ENCODE assay signal across 8 cellular contexts in genomic region chr1:51648180-51649109, GRCh38. TPM values are rescaled to one million over a fixed set of nuclear protein-coding genes. Genes with fewer than 3 reads are reported as not detected.
DNase-seq lines count a peak whose midpoint lies in the region; ATAC-seq and TF ChIP-seq lines count a peak whose summit lies in the region.

No MANE protein-coding gene starts in this region.

- H3K4me3 Mint-ChIP-seq in Calu3 (ENCODE audit: low read depth, unreplicated experiment) = no peak overlapping the region

- intact Hi-C loops in Calu3 (cut with micrococcal nuclease; ENCODE audit: unreplicated experiment) = no loop called here

- H3K27me3 Mint-ChIP-seq in Calu3 (ENCODE audit: unreplicated experiment) = no peaks in the 10 kb centered on the region

- H3K4me1 Mint-ChIP-seq in Calu3 (ENCODE audit: low read depth, unreplicated experiment) = peaks cover 75% of the 10 kb centered on the region

- DNase-seq in Calu3 (peak; percentile 43), NCI-H226 (peak; percentile 95), epithelial cell of esophagus (ENCODE audit: low read depth) (peak; percentile 18), omental fat pad (ENCODE audit: low spot score) (no peak), DMS 273 (lab: John Stamatoyannopoulos, UW; ENCODE audit: unreplicated experiment) (no peak), hippocampal formation (lab: John Stamatoyannopoulos, UW) (no peak)

- peak overlapping the region; percentile 86 for H3K27ac Mint-ChIP-seq in Calu3 (ENCODE audit: unreplicated experiment)

- BruUV-seq in Calu3 (replicated peaks; lab: Mats Ljungman, UMichigan) = no TSS peak

- TF ChIP-seq CTCF in Calu3 (IDR thresholded peaks at IDR 0.05; ENCODE audit: unreplicated experiment) = no peak
- no peak for TF ChIP-seq CTCF in epithelial cell of esophagus (IDR thresholded peaks at IDR 0.05; ENCODE audit: insufficient read depth, low read depth, low read length, missing control alignments)
- no peak for TF ChIP-seq CTCF in omental fat pad (IDR thresholded peaks at IDR 0.05)

- H3K4me3 ChIP-seq in epithelial cell of esophagus (ENCODE audit: low read length) = no peak overlapping the region

- peaks cover 1% of the 10 kb centered on the region for H3K9me3 Mint-ChIP-seq in Calu3 (ENCODE audit: low read depth, unreplicated experiment)

- H3K36me3 Mint-ChIP-seq in Calu3 (ENCODE audit: insufficient read depth, unreplicated experiment) = no peaks in the 10 kb centered on the region

- ATAC-seq in omental fat pad (ENCODE audit: low FRiP score) (peak; percentile 93), GM19351 (IDR thresholded peaks at IDR 0.05; ENCODE audit: unreplicated experiment) (no peak), GM19324 (IDR thresholded peaks at IDR 0.05; ENCODE audit: low FRiP score, unreplicated experiment) (no peak)

- CTCF ChIA-PET in Calu3 (lab: Charles Lee) = interaction anchor here (0.5 to 1.6 kb wide), 4 partner anchors 21 to 84 kb away, joined by 3 read pairs; no protein-coding TSS in a partner anchor

RNA-seq across cellular contexts. Expression of gene OSBPL9, which starts 31.6 kb away (rescaled TPM):
- total RNA-seq in Calu3 (2022) (64.4 and 67.6 TPM in 2 replicates), omental fat pad (10 to 100 TPM; 47.6 to 88.4 (median 56.8) TPM)

Comparison
In these comparisons a context has a peak if more than half of its experiments do, and no peak if none do; other contexts are left out.
1. DNase-seq: peak in Calu3 (single experiment), NCI-H226 (single experiment) and epithelial cell of esophagus (single experiment); none in omental fat pad (single experiment), DMS 273 (single experiment) and hippocampal formation (0 of 2).